In genomic region chrX:152822383-152823086, GRCh38 we compare ENCODE assay signal across 22 cellular contexts. TPM values are rescaled to one million over a fixed set of nuclear protein-coding genes. Genes with fewer than 3 reads are reported as not detected.
"Had no signal": no experiment of that assay in that cellular context is flagged by ENCODE, and none has a peak within 500 bp of the region (broad histone marks: within the 10 kb centered on the region; RNA-seq: fewer than 3 reads in every experiment).

No MANE protein-coding gene starts in this region.

- H3K9me3 Mint-ChIP-seq: activated T-cell treated with anti-CD3 and anti-CD28 coated beads, Interleukin-2, amount 50 U/mL, for 24 hours; natural killer cell; stimulated activated naive B cell treated with anti-CD40 and anti-IgM and Interleukin-4, amounts not matched to agents 10 μg/mL and 1 μg/mL and 100 μg/mL, for 72 hours had no signal

- ATAC-seq: natural killer cell had no signal

- FAIRE-seq: endometrium, frontal cortex, urothelium cell line had no signal

- DNase-seq: activated CD4-positive, alpha-beta T cell treated with anti-CD3 and anti-CD28 coated beads, Interleukin-2, amount 50 U/mL, for 48 hours; activated effector memory CD4-positive, alpha-beta T cell treated with Interleukin-2 at 50 U/mL for 16 hours; activated naive CD4-positive, alpha-beta T cell treated with anti-CD3 and anti-CD28 coated beads, Interleukin-2, amount 50 U/mL, for 16 hours; activated T-cell treated with anti-CD3 and anti-CD28 coated beads, Interleukin-2, amount 50 U/mL, for 24 hours; head of caudate nucleus; kidney glomerular epithelial cell; mesendoderm; natural killer cell; stimulated activated CD4-positive, alpha-beta T cell treated with anti-CD3 and anti-CD28 coated beads, Interleukin-15, amount 100 ng/mL, for 24 hours; stimulated activated CD4-positive, alpha-beta T cell treated with anti-CD3 and anti-CD28 coated beads, Interleukin-4, amount 100 ng/mL, for 1 hour; stimulated activated naive B cell treated with anti-CD40 and anti-IgM and Interleukin-4, amounts not matched to agents 10 μg/mL and 1 μg/mL and 100 μg/mL, for 72 hours; T1000; thyroid gland had no signal

- H3K4me3 Mint-ChIP-seq: activated T-cell treated with anti-CD3 and anti-CD28 coated beads, Interleukin-2, amount 50 U/mL, for 24 hours; natural killer cell; stimulated activated naive B cell treated with anti-CD40 and anti-IgM and Interleukin-4, amounts not matched to agents 10 μg/mL and 1 μg/mL and 100 μg/mL, for 72 hours had no signal

- H3K4me3 ChIP-seq: thyroid gland had no signal

- H3K36me3 Mint-ChIP-seq: natural killer cell; stimulated activated naive B cell treated with anti-CD40 and anti-IgM and Interleukin-4, amounts not matched to agents 10 μg/mL and 1 μg/mL and 100 μg/mL, for 72 hours had no signal

- H3K9me3 ChIP-seq: thyroid gland had no signal

- H3K27ac Mint-ChIP-seq: activated T-cell treated with anti-CD3 and anti-CD28 coated beads, Interleukin-2, amount 50 U/mL, for 24 hours; natural killer cell; stimulated activated naive B cell treated with anti-CD40 and anti-IgM and Interleukin-4, amounts not matched to agents 10 μg/mL and 1 μg/mL and 100 μg/mL, for 72 hours had no signal

- H3K4me1 Mint-ChIP-seq: natural killer cell; stimulated activated naive B cell treated with anti-CD40 and anti-IgM and Interleukin-4, amounts not matched to agents 10 μg/mL and 1 μg/mL and 100 μg/mL, for 72 hours had no signal

- H3K36me3 ChIP-seq: thyroid gland had no signal

- H3K27ac ChIP-seq: thyroid gland, VCaP had no signal

- H3K27me3 ChIP-seq: thyroid gland had no signal

RNA-seq across cellular contexts. Expression of gene MAGEA6, which starts 53.0 kb away (rescaled TPM):
- total RNA-seq: frontal cortex, liver, natural killer cell, posterior vena cava, skeletal muscle tissue, thyroid gland had no signal
- polyA plus RNA-seq: adipose tissue, esophagus, liver had no signal
